21 cellular contexts compared by ENCODE assay signal in the genomic region with DNA sequence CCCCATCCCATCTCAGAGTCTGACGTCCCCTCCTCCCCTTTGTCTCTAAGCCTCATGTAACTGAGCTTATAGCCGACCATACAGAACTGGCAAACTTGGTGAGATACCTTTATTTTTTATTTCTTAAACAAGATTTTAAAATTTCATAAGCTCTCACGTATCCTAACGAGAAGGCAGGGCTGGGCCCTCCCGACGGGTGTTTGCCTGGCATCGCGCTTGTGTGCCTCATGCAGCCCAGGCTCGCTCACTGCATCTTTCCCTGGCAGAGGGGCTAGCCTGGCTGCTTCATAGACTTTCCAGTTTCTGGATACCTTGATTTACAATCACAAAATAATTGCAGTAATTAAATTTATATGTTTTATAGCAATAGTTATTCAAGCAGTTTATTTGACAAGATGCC.
DNase-seq lines count a peak whose midpoint lies in the region; ATAC-seq and TF ChIP-seq lines count a peak whose summit lies in the region.
"Had no signal": no experiment of that assay in that cellular context is flagged by ENCODE, and none has a peak within 500 bp of the region (broad histone marks: within the 10 kb centered on the region; RNA-seq: fewer than 3 reads in every experiment).

No MANE protein-coding gene starts in this region.

- H3K79me1 ChIP-seq in neuronal stem cell (ENCODE audit: low read depth, low read length) = no peaks in the 10 kb centered on the region

- no peak overlapping the region for H4K8ac ChIP-seq in neuronal stem cell (ENCODE audit: low read depth, low read length)

- H3K4me1 ChIP-seq in right atrium auricular region = peaks cover 0 to 2% of the 10 kb centered on the region in 2 donors
- peaks cover 4 to 7% of the 10 kb centered on the region in 2 donors for H3K4me1 ChIP-seq in neuronal stem cell (ENCODE audit: control insufficient read depth in 2 of 2, insufficient read depth in 1 of 2, low read depth in 1 of 2, low read length in 2 of 2)
- peaks cover 7% of the 10 kb centered on the region in 2 donors for H3K4me1 ChIP-seq in naive thymus-derived CD4-positive, alpha-beta T cell (ENCODE audit: control insufficient read depth in 2 of 2, insufficient read depth in 2 of 2, low read length in 2 of 2)
- H3K4me1 ChIP-seq: BE2C had no signal

- intact Hi-C loops in left cardiac atrium (cut with DNase I) = loop anchor here (10.0 kb wide), 3 partner anchors 285 to 865 kb away; no protein-coding TSS in a partner anchor
- intact Hi-C loops in naive thymus-derived CD4-positive, alpha-beta T cell (cut with micrococcal nuclease) = loop anchor here (10.0 kb wide), 2 partner anchors 995 to 1255 kb away; no protein-coding TSS in a partner anchor

- H3K27me3 ChIP-seq in right atrium auricular region = no peaks in the 10 kb centered on the region
- no peaks in the 10 kb centered on the region for H3K27me3 ChIP-seq in neuronal stem cell (ENCODE audit: control insufficient read depth in 3 of 3, insufficient read depth in 3 of 3, low read depth in 1 of 3, low read length in 3 of 3)
- H3K27me3 ChIP-seq in naive thymus-derived CD4-positive, alpha-beta T cell (ENCODE audit: control insufficient read depth in 2 of 2, insufficient read depth in 2 of 2, low read length in 2 of 2) = no peaks in the 10 kb centered on the region
- H3K27me3 ChIP-seq: BE2C had no signal

- H2BK12ac ChIP-seq in neuronal stem cell (ENCODE audit: low read length) = no peak overlapping the region

- H3K9ac ChIP-seq in neuronal stem cell (ENCODE audit: low read depth, low read length, poor library complexity) = no peak overlapping the region
- H3K9ac ChIP-seq: BLaER1 treated with 17β-estradiol and CSF1 and Interleukin-3, amounts not matched to agents 10 nM and 100 nM; GM23248 had no signal

- no peak for ATAC-seq in left cardiac atrium
- no peak for ATAC-seq in naive thymus-derived CD4-positive, alpha-beta T cell
- ATAC-seq: GM12878 had no signal

- peaks cover 0 to 6% (median 0%) of the 10 kb centered on the region in 5 donors for H3K27me3 Mint-ChIP-seq in naive thymus-derived CD4-positive, alpha-beta T cell
- H3K27me3 Mint-ChIP-seq: CD4-positive, alpha-beta T cell; CD8-positive, alpha-beta memory T cell had no signal

- no peak overlapping the region for H3K4me2 ChIP-seq in neuronal stem cell (ENCODE audit: insufficient read depth, low read length, poor library complexity, severe bottlenecking)

- peaks cover 1 to 23% (median 12%) of the 10 kb centered on the region in 7 donors for H3K4me1 Mint-ChIP-seq in naive thymus-derived CD4-positive, alpha-beta T cell

- H2BK120ac ChIP-seq in neuronal stem cell (ENCODE audit: low read depth, low read length) = no peak overlapping the region

- CTCF ChIA-PET in naive thymus-derived CD4-positive, alpha-beta T cell (lab: Charles Lee) = interaction anchor here (1.3 kb wide), 1 partner anchor 861 kb away, joined by 4 read pairs; no protein-coding TSS in a partner anchor

- POLR2A ChIA-PET in naive thymus-derived CD4-positive, alpha-beta T cell (lab: Charles Lee) = interaction anchor here (0.5 to 1.0 kb wide), 3 partner anchors 454 to 863 kb away, joined by 3 to 4 read pairs (median 3); no protein-coding TSS in a partner anchor

- DNase-seq in right atrium auricular region (ENCODE audit: low spot score) = peak; percentile 53
- DNase-seq in left cardiac atrium = no peak
- peak; percentile 88 for DNase-seq in NCI-H69 (lab: John Stamatoyannopoulos, UW)
- DNase-seq in neuronal stem cell (ENCODE audit: low spot score) = no peak
- no peak for DNase-seq in naive thymus-derived CD4-positive, alpha-beta T cell
- no peak for DNase-seq in Ammon's horn (ENCODE audit: low spot score)
- no peak for DNase-seq in RPMI8226
- DNase-seq: 8988T; BE2C; CD4-positive, alpha-beta T cell; CD8-positive, alpha-beta memory T cell; DMS 273 treated with DMSO at 0.1 percent for 48 hours; DMS79; EL; GDM1; GM23248; HFFc6 had no signal

- H3K18ac ChIP-seq in neuronal stem cell (ENCODE audit: low read length) = no peak overlapping the region

- peak overlapping the region; percentile 35 for H2BK15ac ChIP-seq in neuronal stem cell (ENCODE audit: low read length)

- no peak overlapping the region for H2BK5ac ChIP-seq in neuronal stem cell (ENCODE audit: low read length)

- H3K23ac ChIP-seq in neuronal stem cell (ENCODE audit: low read depth, low read length, poor library complexity) = no peak overlapping the region

- H2AFZ ChIP-seq in neuronal stem cell (ENCODE audit: low read length) = no peak overlapping the region
- H2AFZ ChIP-seq: GM23248 had no signal

- H3K36me3 Mint-ChIP-seq in naive thymus-derived CD4-positive, alpha-beta T cell = peaks cover 0 to 4% (median 0%) of the 10 kb centered on the region in 5 donors

- H3K36me3 ChIP-seq in right atrium auricular region (no peaks in the 10 kb centered on the region), neuronal stem cell (replicated peaks in 1 of 2; ENCODE audit: control insufficient read depth in 2 of 2, insufficient read depth in 2 of 2, low read length in 2 of 2) (peaks cover 0 to 7% of the 10 kb centered on the region in 2 donors)
- H3K36me3 ChIP-seq in naive thymus-derived CD4-positive, alpha-beta T cell (ENCODE audit: control insufficient read depth in 2 of 3, insufficient read depth in 3 of 3, low read length in 3 of 3) = no peaks in the 10 kb centered on the region
- H3K36me3 ChIP-seq: BE2C; BLaER1 treated with 17β-estradiol and CSF1 and Interleukin-3, amounts not matched to agents 10 nM and 100 nM; HAP-1 had no signal

- no peak overlapping the region for H3K4me3 ChIP-seq in right atrium auricular region
- H3K4me3 ChIP-seq in neuronal stem cell (ENCODE audit: low read length in 2 of 2) = no peak overlapping the region
- no peak overlapping the region for H3K4me3 ChIP-seq in naive thymus-derived CD4-positive, alpha-beta T cell (ENCODE audit: low read length)
- H3K4me3 ChIP-seq: BLaER1 treated with 17β-estradiol and CSF1 and Interleukin-3, amounts not matched to agents 10 nM and 100 nM; GM12878; GM23248; HAP-1 had no signal

- H3K9me3 ChIP-seq in right atrium auricular region (no peaks in the 10 kb centered on the region), neuronal stem cell (replicated peaks in 1 of 2; ENCODE audit: control insufficient read depth in 2 of 2, insufficient read depth in 1 of 2, low read depth in 1 of 2, low read length in 2 of 2) (no peaks in the 10 kb centered on the region)
- H3K9me3 ChIP-seq in naive thymus-derived CD4-positive, alpha-beta T cell (ENCODE audit: control insufficient read depth in 2 of 3, low read length in 3 of 3) = no peaks in the 10 kb centered on the region
- H3K9me3 ChIP-seq: BE2C; BLaER1 treated with 17β-estradiol and CSF1 and Interleukin-3, amounts not matched to agents 10 nM and 100 nM; HAP-1 had no signal

- no peaks in the 10 kb centered on the region for H3K9me3 Mint-ChIP-seq in naive thymus-derived CD4-positive, alpha-beta T cell
- H3K9me3 Mint-ChIP-seq: CD14-positive monocyte; CD4-positive, alpha-beta T cell; CD8-positive, alpha-beta memory T cell; HFFc6 had no signal

- H3K27ac ChIP-seq in right atrium auricular region (no peak overlapping the region), neuronal stem cell (replicated peaks; ENCODE audit: low read length) (no peak overlapping the region)
- H3K27ac ChIP-seq in naive thymus-derived CD4-positive, alpha-beta T cell (ENCODE audit: low read depth, low read length) = no peak overlapping the region
- H3K27ac ChIP-seq: BLaER1 treated with 17β-estradiol and CSF1 and Interleukin-3, amounts not matched to agents 10 nM and 100 nM; GM23248 had no signal

- H4K91ac ChIP-seq in neuronal stem cell (ENCODE audit: low read depth, low read length, poor library complexity) = no peak overlapping the region

- no peak overlapping the region for H3K4me3 Mint-ChIP-seq in naive thymus-derived CD4-positive, alpha-beta T cell
- H3K4me3 Mint-ChIP-seq: CD14-positive monocyte; CD4-positive, alpha-beta T cell; CD8-positive, alpha-beta memory T cell; HFFc6 had no signal

- TF ChIP-seq CTCF in right atrium auricular region (IDR thresholded peaks at IDR 0.05) = no peak

- H3K14ac ChIP-seq in neuronal stem cell (ENCODE audit: low read length) = no peak overlapping the region

- no peak overlapping the region for H2AK5ac ChIP-seq in neuronal stem cell (ENCODE audit: low read depth, low read length)

- no peak overlapping the region for H3K27ac Mint-ChIP-seq in naive thymus-derived CD4-positive, alpha-beta T cell
- H3K27ac Mint-ChIP-seq: CD14-positive monocyte; CD4-positive, alpha-beta T cell; CD8-positive, alpha-beta memory T cell; HFFc6 had no signal

- WGBS in neuronal stem cell (ENCODE audit: extremely low coverage in 2 of 2, insufficient read length in 2 of 2, insufficient replicate concordance in 1 of 2), 2 donors = no CpG with 5 or more reads among the region's 9 CpGs

- H3K4ac ChIP-seq in neuronal stem cell (ENCODE audit: low read length) = no peak overlapping the region

Comparison
In these comparisons a context has a peak if more than half of its experiments do, and no peak if none do; other contexts are left out.
1. DNase-seq: peak in right atrium auricular region (single experiment) and NCI-H69 (single experiment); none in left cardiac atrium (single experiment), neuronal stem cell (single experiment), naive thymus-derived CD4-positive, alpha-beta T cell (0 of 9), Ammon's horn (single experiment) and RPMI8226 (single experiment).